In genomic region chr1:38077523-38078147, GRCh38 we compare ENCODE assay signal across 20 cellular contexts. TPM values are rescaled to one million over a fixed set of nuclear protein-coding genes. Genes with fewer than 3 reads are reported as not detected.
DNase-seq lines count a peak whose midpoint lies in the region; ATAC-seq and TF ChIP-seq lines count a peak whose summit lies in the region.
"Had no signal": no experiment of that assay in that cellular context is flagged by ENCODE, and none has a peak within 500 bp of the region (broad histone marks: within the 10 kb centered on the region; RNA-seq: fewer than 3 reads in every experiment).

No MANE protein-coding gene starts in this region.

- H4K20me1 ChIP-seq in PC-3 (ENCODE audit: low read length) (no peaks in the 10 kb centered on the region), PC-9 (ENCODE audit: insufficient read depth) (no peaks in the 10 kb centered on the region)

- H3K9ac ChIP-seq in PC-3 (ENCODE audit: low read length) = no peak overlapping the region

- POLR2A ChIA-PET in PC-3 (lab: Charles Lee; ENCODE audit: unreplicated experiment) = no interaction called here
- POLR2A ChIA-PET in PC-9 (lab: Charles Lee; ENCODE audit: unreplicated experiment) = no interaction called here

- H3K79me2 ChIP-seq in PC-3 (ENCODE audit: low read length) = no peaks in the 10 kb centered on the region
- no peaks in the 10 kb centered on the region for H3K79me2 ChIP-seq in PC-9 (ENCODE audit: low read depth)

- no peak for TF ChIP-seq CTCF in AG10803 (conservative IDR thresholded peaks at IDR 0.05; ENCODE audit: low read length)
- TF ChIP-seq CTCF in PC-3 (conservative IDR thresholded peaks at IDR 0.05; ENCODE audit: low read depth, low read length) = no peak
- no peak for TF ChIP-seq CTCF in fibroblast of the aortic adventitia (IDR thresholded peaks at IDR 0.05; ENCODE audit: insufficient read depth, low read length)
- TF ChIP-seq CTCF in PC-9 (conservative IDR thresholded peaks at IDR 0.05) = no peak

- no peak overlapping the region for H3K4me3 Mint-ChIP-seq in activated CD8-positive, alpha-beta memory T cell treated with anti-CD3 and anti-CD28 coated beads, Interleukin-2, amount 10 ng/mL, durations not matched to agents 7 days and 5 days
- H3K4me3 Mint-ChIP-seq in activated T-cell treated with anti-CD3 and anti-CD28 coated beads, Interleukin-2, amount 50 U/mL, for 4 hours = no peak overlapping the region
- H3K4me3 Mint-ChIP-seq: B cell; CD4-positive, CD25-positive, alpha-beta regulatory T cell; GM23338; T-cell had no signal

- H3K4me2 ChIP-seq in PC-3 (ENCODE audit: low read length) (no peak overlapping the region), PC-9 (no peak overlapping the region)
- H3K4me2 ChIP-seq: GM23338 had no signal

- ATAC-seq in PC-3 = no peak; the same call in 1 of the 2 replicates
- ATAC-seq in activated CD8-positive, alpha-beta memory T cell treated with anti-CD3 and anti-CD28 coated beads, Interleukin-2, amount 10 ng/mL, durations not matched to agents 7 days and 5 days = no peak
- no peak for ATAC-seq in activated T-cell treated with anti-CD3 and anti-CD28 coated beads, Interleukin-2, amount 50 U/mL, for 4 hours
- ATAC-seq: GM23338, Right ventricle myocardium inferior, T-cell had no signal

- DNase-seq in AG10803 (ENCODE audit: low read depth) (peak; percentile 38), HCEC 1CT (peak; percentile 45), PC-3 (peak; percentile 16), fibroblast of the aortic adventitia (ENCODE audit: low read depth) (peak; percentile 17), amniotic stem cell (lab: John Stamatoyannopoulos, UW) (no peak), PC-9 (no peak)
- DNase-seq in activated CD8-positive, alpha-beta memory T cell treated with anti-CD3 and anti-CD28 coated beads, Interleukin-2, amount 10 ng/mL, durations not matched to agents 7 days and 5 days = no peak
- no peak for DNase-seq in activated T-cell treated with anti-CD3 and anti-CD28 coated beads, Interleukin-2, amount 50 U/mL, for 4 hours
- DNase-seq: Caco-2; CD4-positive, CD25-positive, alpha-beta regulatory T cell; DMS53; IMR-90; Kasumi-1; NCI-H187; NCI-H510A; NCI-H774; T-cell had no signal

- H3K27ac ChIP-seq in PC-3 (ENCODE audit: low read length) (no peak overlapping the region), PC-9 (no peak overlapping the region)

- H2AFZ ChIP-seq in PC-3 (ENCODE audit: low read length) (no peak overlapping the region), PC-9 (no peak overlapping the region)
- H2AFZ ChIP-seq: GM23338 had no signal

- H3K36me3 Mint-ChIP-seq in activated CD8-positive, alpha-beta memory T cell treated with anti-CD3 and anti-CD28 coated beads, Interleukin-2, amount 10 ng/mL, durations not matched to agents 7 days and 5 days = no peaks in the 10 kb centered on the region
- no peaks in the 10 kb centered on the region for H3K36me3 Mint-ChIP-seq in activated T-cell treated with anti-CD3 and anti-CD28 coated beads, Interleukin-2, amount 50 U/mL, for 4 hours (ENCODE audit: insufficient read depth)
- H3K36me3 Mint-ChIP-seq: CD4-positive, CD25-positive, alpha-beta regulatory T cell; T-cell had no signal

- H3F3A ChIP-seq in PC-3 (ENCODE audit: low read length, unreplicated experiment) (no peaks in the 10 kb centered on the region), PC-9 (ENCODE audit: insufficient read depth, low read depth) (no peaks in the 10 kb centered on the region)

- no peaks in the 10 kb centered on the region for H3K4me1 ChIP-seq in PC-3 (ENCODE audit: insufficient read depth, low read length)
- no peaks in the 10 kb centered on the region for H3K4me1 ChIP-seq in PC-9 (replicated peaks; ENCODE audit: insufficient read depth)
- H3K4me1 ChIP-seq: Caco-2 had no signal

- H3K9me2 ChIP-seq in PC-3 (replicated peaks; ENCODE audit: low read length) = no peaks in the 10 kb centered on the region
- no peaks in the 10 kb centered on the region for H3K9me2 ChIP-seq in PC-9 (ENCODE audit: insufficient read depth)

- H3K36me3 ChIP-seq in PC-3 (ENCODE audit: low read depth, low read length) = no peaks in the 10 kb centered on the region
- no peaks in the 10 kb centered on the region for H3K36me3 ChIP-seq in PC-9 (ENCODE audit: low read depth)

- intact Hi-C loops in PC-3 (cut with micrococcal nuclease) = no loop called here
- intact Hi-C loops in PC-9 (cut with micrococcal nuclease; ENCODE audit: unreplicated experiment) = no loop called here

- H3K4me1 Mint-ChIP-seq in activated CD8-positive, alpha-beta memory T cell treated with anti-CD3 and anti-CD28 coated beads, Interleukin-2, amount 10 ng/mL, durations not matched to agents 7 days and 5 days = no peaks in the 10 kb centered on the region
- no peaks in the 10 kb centered on the region for H3K4me1 Mint-ChIP-seq in activated T-cell treated with anti-CD3 and anti-CD28 coated beads, Interleukin-2, amount 50 U/mL, for 4 hours (ENCODE audit: low read depth)
- H3K4me1 Mint-ChIP-seq: B cell; CD4-positive, CD25-positive, alpha-beta regulatory T cell; T-cell had no signal

- H3K4me3 ChIP-seq in AG10803 (ENCODE audit: low read length) (no peak overlapping the region), PC-3 (ENCODE audit: low read length) (no peak overlapping the region), fibroblast of the aortic adventitia (ENCODE audit: low read depth, low read length) (no peak overlapping the region), PC-9 (no peak overlapping the region)
- H3K4me3 ChIP-seq: GM23338 had no signal

- BruUV-seq in PC-3 (replicated peaks; lab: Mats Ljungman, UMichigan) = no TSS peak
- BruUV-seq in PC-9 (replicated peaks; lab: Mats Ljungman, UMichigan) = no TSS peak

- H3K27ac Mint-ChIP-seq in activated CD8-positive, alpha-beta memory T cell treated with anti-CD3 and anti-CD28 coated beads, Interleukin-2, amount 10 ng/mL, durations not matched to agents 7 days and 5 days = no peak overlapping the region
- H3K27ac Mint-ChIP-seq: B cell; CD4-positive, CD25-positive, alpha-beta regulatory T cell; GM23338; T-cell had no signal

- H3K27me3 ChIP-seq in PC-3 (ENCODE audit: low read length) (peaks cover 8% of the 10 kb centered on the region), PC-9 (ENCODE audit: insufficient read depth, low read depth) (peaks cover 15% of the 10 kb centered on the region; the same call in 1 of the 2 replicates)

- CTCF ChIA-PET in PC-3 (lab: Charles Lee) (no interaction called here), PC-9 (lab: Charles Lee) (interaction anchor here (0.7 kb wide), 1 partner anchor 35 kb away, joined by 6 read pairs; no protein-coding TSS in a partner anchor)
- CTCF ChIA-PET in activated CD8-positive, alpha-beta memory T cell treated with anti-CD3 and anti-CD28 coated beads, Interleukin-2, amount 10 ng/mL, durations not matched to agents 7 days and 5 days (lab: Charles Lee) = no interaction called here

- H3K27me3 Mint-ChIP-seq in activated CD8-positive, alpha-beta memory T cell treated with anti-CD3 and anti-CD28 coated beads, Interleukin-2, amount 10 ng/mL, durations not matched to agents 7 days and 5 days = peaks cover 13% of the 10 kb centered on the region
- H3K27me3 Mint-ChIP-seq in activated T-cell treated with anti-CD3 and anti-CD28 coated beads, Interleukin-2, amount 50 U/mL, for 4 hours (ENCODE audit: low read depth) = peaks cover 11% of the 10 kb centered on the region

- no peaks in the 10 kb centered on the region for H3K9me3 ChIP-seq in PC-3 (ENCODE audit: low read length)
- H3K9me3 ChIP-seq in PC-9 (ENCODE audit: insufficient read depth, low read depth) = no peaks in the 10 kb centered on the region
- H3K9me3 ChIP-seq: Caco-2 had no signal

- H3K9me3 Mint-ChIP-seq in activated CD8-positive, alpha-beta memory T cell treated with anti-CD3 and anti-CD28 coated beads, Interleukin-2, amount 10 ng/mL, durations not matched to agents 7 days and 5 days (ENCODE audit: low read depth) = no peaks in the 10 kb centered on the region
- H3K9me3 Mint-ChIP-seq in activated T-cell treated with anti-CD3 and anti-CD28 coated beads, Interleukin-2, amount 50 U/mL, for 4 hours = no peaks in the 10 kb centered on the region
- H3K9me3 Mint-ChIP-seq: GM23338, T-cell had no signal

RNA-seq across cellular contexts. Expression of gene POU3F1, which starts 31.0 kb away (rescaled TPM):
- not detected in 2 replicates for total RNA-seq in PC-3 (2014; rRNA removed)
- not detected in 2 replicates for total RNA-seq in fibroblast of the aortic adventitia (ENCODE audit: low replicate concordance)
- total RNA-seq in PC-9 (2021) = not detected in 2 replicates
- total RNA-seq in activated CD8-positive, alpha-beta memory T cell treated with anti-CD3 and anti-CD28 coated beads, Interleukin-2, amount 10 ng/mL, durations not matched to agents 7 days and 5 days = under 1 TPM in 1 of 2 experiments, not detected in 1; 0.09 TPM
- 1 to 10 TPM in 2 of 3 donors, under 1 TPM in 1; 0.91 to 1.3 (median 1.0) TPM for total RNA-seq in activated T-cell treated with anti-CD3 and anti-CD28 coated beads, Interleukin-2, amount 50 U/mL, for 4 hours
- total RNA-seq: Caco-2, IMR-90 had no signal

Comparison
In these comparisons a context has a peak if more than half of its experiments do, and no peak if none do; other contexts are left out.
1. DNase-seq: peak in AG10803 (single experiment), HCEC 1CT (single experiment), PC-3 (single experiment) and fibroblast of the aortic adventitia (single experiment); none in amniotic stem cell (single experiment), PC-9 (0 of 2), activated CD8-positive, alpha-beta memory T cell treated with anti-CD3 and anti-CD28 coated beads, Interleukin-2, amount 10 ng/mL, durations not matched to agents 7 days and 5 days (single experiment) and activated T-cell treated with anti-CD3 and anti-CD28 coated beads, Interleukin-2, amount 50 U/mL, for 4 hours (single experiment).